16 cellular contexts compared by ENCODE assay signal in the genomic region with DNA sequence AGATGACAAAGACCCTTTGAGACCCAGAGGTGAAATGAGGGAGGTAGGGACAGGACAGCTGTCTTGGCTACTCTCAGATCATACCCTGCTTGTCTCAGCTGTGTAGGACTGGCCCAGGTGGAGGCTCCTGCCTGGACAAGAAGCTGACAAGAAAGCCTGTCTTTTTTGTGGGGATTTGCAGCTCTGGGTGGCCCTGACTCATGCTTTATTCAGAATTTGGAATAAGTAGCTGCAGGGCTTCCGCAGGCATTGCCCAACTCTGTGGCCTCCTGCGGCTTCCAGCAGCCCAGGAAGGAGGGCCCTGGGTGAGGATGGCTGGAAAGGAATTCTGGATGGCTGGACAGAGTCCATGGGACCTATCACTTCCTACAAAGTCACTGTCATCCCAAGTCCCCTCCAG. TPM values are rescaled to one million over a fixed set of nuclear protein-coding genes. Genes with fewer than 3 reads are reported as not detected.
DNase-seq lines count a peak whose midpoint lies in the region; ATAC-seq, FAIRE-seq and TF ChIP-seq lines count a peak whose summit lies in the region.
"Had no signal": no experiment of that assay in that cellular context is flagged by ENCODE, and none has a peak within 500 bp of the region (broad histone marks: within the 10 kb centered on the region; RNA-seq: fewer than 3 reads in every experiment).

No MANE protein-coding gene starts in this region.

- peak; percentile 89 for FAIRE-seq in bronchial epithelial cell (lab: Jason Lieb, UNC)
- FAIRE-seq: pancreas had no signal

- H3K27ac Mint-ChIP-seq in CD8-positive, alpha-beta T cell, result no peak overlapping the region
- H3K27ac Mint-ChIP-seq: H9 had no signal

- peaks cover 18% of the 10 kb centered on the region for H3K4me1 ChIP-seq in osteoblast (ENCODE audit: insufficient read depth, low read length)
- no peaks in the 10 kb centered on the region for H3K4me1 ChIP-seq in CD8-positive, alpha-beta T cell (ENCODE audit: insufficient read depth, low read length)
- no peaks in the 10 kb centered on the region for H3K4me1 ChIP-seq in right lobe of liver
- H3K4me1 ChIP-seq: pancreas, Peyer's patch, transverse colon had no signal

- H3K79me2 ChIP-seq in osteoblast (ENCODE audit: insufficient read depth, low read length), result no peaks in the 10 kb centered on the region

- WGBS in right lobe of liver (ENCODE audit: insufficient coverage, low coverage, low lambda C conversion rate, missing lambda C conversion rate), result 68% methylated on average over 2 of the region's 2 CpGs

- H3K4me3 ChIP-seq in bronchial epithelial cell (ENCODE audit: low read depth, low read length) (no peak overlapping the region), osteoblast (ENCODE audit: insufficient read depth, low read length) (no peak overlapping the region), right lobe of liver (no peak overlapping the region)
- H3K4me3 ChIP-seq in CD8-positive, alpha-beta T cell (ENCODE audit: low read depth, low read length), result no peak overlapping the region
- H3K4me3 ChIP-seq: pancreas, Peyer's patch, transverse colon had no signal

- peak; percentile 90 for DNase-seq in ELR (ENCODE audit: low read depth)
- peak; percentile 45 for DNase-seq in NOMO-1 treated with DMSO at 0.1 percent for 48 hours (lab: John Stamatoyannopoulos, UW; ENCODE audit: unreplicated experiment)
- peak; percentile 94 for DNase-seq in bronchial epithelial cell (ENCODE audit: low read depth)
- peak; percentile 90 for DNase-seq in osteoblast (ENCODE audit: insufficient read length, low spot score, missing footprints)
- no peak for DNase-seq in CD8-positive, alpha-beta T cell
- no peak for DNase-seq in iPS-NIHi11 (ENCODE audit: low spot score)
- no peak for DNase-seq in right lobe of liver
- DNase-seq in NCI-H774 (lab: John Stamatoyannopoulos, UW), result no peak
- DNase-seq: activated CD4-positive, alpha-beta T cell treated with anti-CD3 and anti-CD28 coated beads for 4 hours; activated naive CD4-positive, alpha-beta T cell treated with anti-CD3 and anti-CD28 coated beads, Interleukin-2, amount 50 U/mL, for 16 hours; DMS53; H9; NCI-H146; pancreas; transverse colon had no signal

- peaks cover 16% of the 10 kb centered on the region for H3K27me3 Mint-ChIP-seq in CD8-positive, alpha-beta T cell (ENCODE audit: low read depth)

- H3K27ac ChIP-seq in osteoblast (ENCODE audit: low read depth, low read length) (no peak overlapping the region), right lobe of liver (no peak overlapping the region)
- H3K27ac ChIP-seq in CD8-positive, alpha-beta T cell (ENCODE audit: low read depth, low read length), result no peak overlapping the region
- H3K27ac ChIP-seq: pancreas, Peyer's patch, transverse colon had no signal

- no peaks in the 10 kb centered on the region for H3K36me3 Mint-ChIP-seq in CD8-positive, alpha-beta T cell

- intact Hi-C loops in CD8-positive, alpha-beta T cell (cut with DNase I, micrococcal nuclease), result no loop called here
- intact Hi-C loops in right lobe of liver (cut with DNase I), result no loop called here

- CTCF ChIA-PET in CD8-positive, alpha-beta T cell (lab: Charles Lee), result no interaction called here

- no peak for ATAC-seq in CD8-positive, alpha-beta T cell
- no peak for ATAC-seq in right lobe of liver
- ATAC-seq: pancreas had no signal

- H3K36me3 ChIP-seq in bronchial epithelial cell (ENCODE audit: control insufficient read depth, insufficient read depth, low read length) (no peaks in the 10 kb centered on the region), osteoblast (ENCODE audit: insufficient read depth, low read length) (no peaks in the 10 kb centered on the region), right lobe of liver (no peaks in the 10 kb centered on the region)
- H3K36me3 ChIP-seq in CD8-positive, alpha-beta T cell (ENCODE audit: insufficient read depth, low read length), result no peaks in the 10 kb centered on the region
- H3K36me3 ChIP-seq: pancreas, Peyer's patch, transverse colon had no signal

- peaks cover 3% of the 10 kb centered on the region for H4K20me1 ChIP-seq in osteoblast (ENCODE audit: insufficient read depth, low read length)

- no peak for TF ChIP-seq CTCF in bronchial epithelial cell (IDR thresholded peaks at IDR 0.05; ENCODE audit: insufficient read depth, low read length, severe bottlenecking)
- TF ChIP-seq CTCF in osteoblast (IDR thresholded peaks at IDR 0.05; ENCODE audit: extremely low read depth, low read depth, low read length), result no peak
- TF ChIP-seq CTCF in CD8-positive, alpha-beta T cell (IDR thresholded peaks at IDR 0.05), result no peak
- TF ChIP-seq CTCF in right lobe of liver (IDR thresholded peaks at IDR 0.05), result no peak

- H3K4me3 Mint-ChIP-seq in CD8-positive, alpha-beta T cell, result no peak overlapping the region
- H3K4me3 Mint-ChIP-seq: H9 had no signal

- TF ChIP-seq POLR2A in right lobe of liver (IDR thresholded peaks at IDR 0.05), result no peak

- POLR2A ChIA-PET in CD8-positive, alpha-beta T cell (lab: Charles Lee), result no interaction called here

- H3K4me1 Mint-ChIP-seq in CD8-positive, alpha-beta T cell (ENCODE audit: low read depth), result no peaks in the 10 kb centered on the region

- H3K9me3 Mint-ChIP-seq in CD8-positive, alpha-beta T cell, result no peaks in the 10 kb centered on the region
- H3K9me3 Mint-ChIP-seq: H9 had no signal

- H3K9me3 ChIP-seq in osteoblast (ENCODE audit: low read depth, low read length) (no peaks in the 10 kb centered on the region), right lobe of liver (no peaks in the 10 kb centered on the region)
- no peaks in the 10 kb centered on the region for H3K9me3 ChIP-seq in CD8-positive, alpha-beta T cell (ENCODE audit: low read length)
- H3K9me3 ChIP-seq: pancreas, Peyer's patch, transverse colon had no signal

- H3K27me3 ChIP-seq in bronchial epithelial cell (ENCODE audit: control insufficient read depth, insufficient read depth, low read length) (no peaks in the 10 kb centered on the region), osteoblast (ENCODE audit: insufficient read depth, low read length) (peaks cover 34% of the 10 kb centered on the region), right lobe of liver (no peaks in the 10 kb centered on the region)
- H3K27me3 ChIP-seq in CD8-positive, alpha-beta T cell (ENCODE audit: insufficient read depth, low read length), result peaks cover 4% of the 10 kb centered on the region
- H3K27me3 ChIP-seq: pancreas, Peyer's patch had no signal

- no peak overlapping the region for H2AFZ ChIP-seq in osteoblast (ENCODE audit: low read length)

- peak overlapping the region; percentile 44 for H3K4me2 ChIP-seq in osteoblast (ENCODE audit: insufficient read depth, low read length)

RNA-seq across cellular contexts. Expression of gene PADI4, which starts 20.6 kb away (rescaled TPM):
- total RNA-seq in bronchial epithelial cell, result not detected in 2 replicates
- total RNA-seq in osteoblast, result not detected in 2 replicates
- 1 to 10 TPM in 1 of 2 experiments, under 1 TPM in 1; 0.57 to 1.2 TPM for total RNA-seq in CD8-positive, alpha-beta T cell
- 1 to 10 TPM in 4 of 6 experiments, under 1 TPM in 2; 0.12 to 4.7 (median 1.4) TPM for total RNA-seq in right lobe of liver
- total RNA-seq: Peyer's patch, transverse colon had no signal

RNA-seq across cellular contexts. Expression of gene PADI3, which starts 38.5 kb away (rescaled TPM):
- 0.26 and 0.38 TPM in 2 replicates for total RNA-seq in bronchial epithelial cell
- total RNA-seq in osteoblast, result not detected in 2 replicates
- not detected for total RNA-seq in CD8-positive, alpha-beta T cell
- not detected for total RNA-seq in right lobe of liver
- total RNA-seq: pancreas, Peyer's patch, transverse colon had no signal

Comparison
In these comparisons a context has a peak if more than half of its experiments do, and no peak if none do; other contexts are left out.
1. DNase-seq: peak in ELR (single experiment), NOMO-1 treated with DMSO at 0.1 percent for 48 hours (single experiment), bronchial epithelial cell (single experiment) and osteoblast (single experiment); none in CD8-positive, alpha-beta T cell (0 of 7), iPS-NIHi11 (single experiment), right lobe of liver (0 of 3) and NCI-H774 (single experiment).